In the genomic region with DNA sequence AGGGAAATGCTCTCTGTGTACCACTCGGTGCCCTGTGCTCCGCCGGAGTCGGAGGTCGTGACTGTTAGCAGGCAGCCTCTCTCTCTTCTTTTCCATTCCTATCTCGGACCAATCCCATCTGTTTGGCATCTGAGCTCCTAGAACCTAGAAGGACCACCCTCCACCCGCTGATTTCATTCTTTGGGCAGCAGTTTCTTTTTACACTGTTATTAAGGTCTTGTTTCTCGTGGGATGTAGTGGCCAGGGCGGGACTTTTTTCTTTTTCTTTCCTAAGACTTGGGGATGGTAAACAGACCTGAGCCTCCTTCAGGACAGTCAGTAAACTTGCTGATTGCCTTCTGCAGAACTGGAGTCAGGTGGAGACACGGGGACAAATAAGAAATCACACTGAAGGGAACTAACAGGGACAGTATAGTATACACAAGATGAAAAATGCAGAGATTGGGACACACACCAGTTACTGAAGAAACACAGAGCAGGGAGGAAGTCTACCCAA, we compare ENCODE assay signal across 8 cellular contexts. TPM values are rescaled to one million over a fixed set of nuclear protein-coding genes. Genes with fewer than 3 reads are reported as not detected.
DNase-seq lines count a peak whose midpoint lies in the region; ATAC-seq, FAIRE-seq and TF ChIP-seq lines count a peak whose summit lies in the region.

No MANE protein-coding gene starts in this region.

- 0 to 1% methylated on average over 7 to 9 of the region's 10 CpGs for WGBS in gastroesophageal sphincter (ENCODE audit: low coverage in 1 of 2), 2 donors
- WGBS in small intestine, 3 donors = 1% methylated on average over 10 of the region's 10 CpGs

- H3K4me3 ChIP-seq in H7 (ENCODE audit: insufficient read depth, low read depth, low read length) = peak overlapping the region; percentile 61
- H3K4me3 ChIP-seq in gastroesophageal sphincter = peak overlapping the region; percentile 58 to 83
- peak overlapping the region; percentile 72 to 74 for H3K4me3 ChIP-seq in small intestine (ENCODE audit: low read depth in 1 of 2, low read length in 2 of 2)

- H3K36me3 Mint-ChIP-seq in WTC11 = no peaks in the 10 kb centered on the region

- DNase-seq in H7 (no peak), WTC11 (ENCODE audit: low spot score) (no peak), small intestine (no peak), NK-92 (lab: John Stamatoyannopoulos, UW; ENCODE audit: unreplicated experiment) (no peak)
- DNase-seq in activated CD4-positive, alpha-beta T cell treated with anti-CD3 and anti-CD28 coated beads, Interleukin-2, amount 50 U/mL, for 4 hours = no peak

- CTCF ChIA-PET in WTC11 (lab: Charles Lee) = interaction anchor here (0.5 to 3.9 kb wide), 15 partner anchors 10 to 364 kb away, joined by 3 to 35 read pairs (median 4); a partner anchor contains a TSS

- H3K36me3 ChIP-seq in H7 (replicated peaks; ENCODE audit: control insufficient read depth, insufficient read depth, low read length) (no peaks in the 10 kb centered on the region), gastroesophageal sphincter (peaks cover 0 to 29% of the 10 kb centered on the region in 2 donors), small intestine (ENCODE audit: control insufficient read depth in 2 of 2, insufficient read depth in 2 of 2, low read length in 2 of 2) (no peaks in the 10 kb centered on the region)

- no peak for FAIRE-seq in small intestine (lab: Jason Lieb, UNC)

- H3K9me3 ChIP-seq in gastroesophageal sphincter (no peaks in the 10 kb centered on the region), small intestine (ENCODE audit: control insufficient read depth, low read depth) (no peaks in the 10 kb centered on the region)

- H3K27me3 ChIP-seq in H7 (ENCODE audit: control insufficient read depth, insufficient read depth, low read length) (peaks cover 4% of the 10 kb centered on the region), gastroesophageal sphincter (no peaks in the 10 kb centered on the region), small intestine (ENCODE audit: control insufficient read depth in 2 of 2, insufficient read depth in 2 of 2, low read length in 2 of 2) (no peaks in the 10 kb centered on the region)

- no peak for TF ChIP-seq CTCF in WTC11 (IDR thresholded peaks at IDR 0.05)
- TF ChIP-seq CTCF in gastroesophageal sphincter (IDR thresholded peaks at IDR 0.05) = no peak

- H3K27me3 Mint-ChIP-seq in WTC11 (ENCODE audit: low read depth) = peaks cover 29% of the 10 kb centered on the region

- no peak for TF ChIP-seq EP300 in gastroesophageal sphincter (IDR thresholded peaks at IDR 0.05)

- peak overlapping the region; percentile 95 for H3K4me3 Mint-ChIP-seq in WTC11

- H3K4me1 ChIP-seq in gastroesophageal sphincter (peaks cover 3 to 50% (median 14%) of the 10 kb centered on the region in 3 donors), small intestine (ENCODE audit: control insufficient read depth in 2 of 2, insufficient read depth in 1 of 2, low read depth in 1 of 2, low read length in 1 of 2) (peaks cover 7 to 8% of the 10 kb centered on the region in 2 donors)

- H3K9me3 Mint-ChIP-seq in WTC11 = no peaks in the 10 kb centered on the region

- no peak for TF ChIP-seq POLR2A in gastroesophageal sphincter (IDR thresholded peaks at IDR 0.05)

- POLR2A ChIA-PET in WTC11 (lab: Charles Lee) = interaction anchor here (0.6 to 1.5 kb wide), 5 partner anchors 10 to 121 kb away, joined by 3 to 8 read pairs (median 4); no protein-coding TSS in a partner anchor

- ATAC-seq in WTC11 (peak; percentile 34), gastroesophageal sphincter (no peak), GM21737 (IDR thresholded peaks at IDR 0.05; ENCODE audit: unreplicated experiment) (no peak), GM21723 (IDR thresholded peaks at IDR 0.05; ENCODE audit: unreplicated experiment) (no peak)

- H3K27ac Mint-ChIP-seq in WTC11 = peak overlapping the region; percentile 7

- peaks cover 25% of the 10 kb centered on the region for H3K4me1 Mint-ChIP-seq in WTC11

- H3K27ac ChIP-seq in gastroesophageal sphincter (peak overlapping the region; percentile 55 to 98 (median 92)), small intestine (ENCODE audit: low read depth in 1 of 2, low read length in 1 of 2) (peak overlapping the region; percentile 84 to 90)

TF ChIP-seq in WTC11, 78 proteins besides CTCF, POLR2A, EP300 and RAD21:
- TF ChIP-seq GABPB1 (CRISPR knock-in tag; IDR thresholded peaks at IDR 0.05) = no peak
- no peak for TF ChIP-seq NFE2L1 (CRISPR knock-in tag; IDR thresholded peaks at IDR 0.05)
- TF ChIP-seq, protein P1, sequence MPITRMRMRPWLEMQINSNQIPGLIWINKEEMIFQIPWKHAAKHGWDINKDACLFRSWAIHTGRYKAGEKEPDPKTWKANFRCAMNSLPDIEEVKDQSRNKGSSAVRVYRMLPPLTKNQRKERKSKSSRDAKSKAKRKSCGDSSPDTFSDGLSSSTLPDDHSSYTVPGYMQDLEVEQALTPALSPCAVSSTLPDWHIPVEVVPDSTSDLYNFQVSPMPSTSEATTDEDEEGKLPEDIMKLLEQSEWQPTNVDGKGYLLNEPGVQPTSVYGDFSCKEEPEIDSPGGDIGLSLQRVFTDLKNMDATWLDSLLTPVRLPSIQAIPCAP (CRISPR knock-in tag; IDR thresholded peaks at IDR 0.05) = no peak
- TF ChIP-seq FOXK1 (CRISPR knock-in tag; IDR thresholded peaks at IDR 0.05) = no peak
- TF ChIP-seq, protein P2, sequence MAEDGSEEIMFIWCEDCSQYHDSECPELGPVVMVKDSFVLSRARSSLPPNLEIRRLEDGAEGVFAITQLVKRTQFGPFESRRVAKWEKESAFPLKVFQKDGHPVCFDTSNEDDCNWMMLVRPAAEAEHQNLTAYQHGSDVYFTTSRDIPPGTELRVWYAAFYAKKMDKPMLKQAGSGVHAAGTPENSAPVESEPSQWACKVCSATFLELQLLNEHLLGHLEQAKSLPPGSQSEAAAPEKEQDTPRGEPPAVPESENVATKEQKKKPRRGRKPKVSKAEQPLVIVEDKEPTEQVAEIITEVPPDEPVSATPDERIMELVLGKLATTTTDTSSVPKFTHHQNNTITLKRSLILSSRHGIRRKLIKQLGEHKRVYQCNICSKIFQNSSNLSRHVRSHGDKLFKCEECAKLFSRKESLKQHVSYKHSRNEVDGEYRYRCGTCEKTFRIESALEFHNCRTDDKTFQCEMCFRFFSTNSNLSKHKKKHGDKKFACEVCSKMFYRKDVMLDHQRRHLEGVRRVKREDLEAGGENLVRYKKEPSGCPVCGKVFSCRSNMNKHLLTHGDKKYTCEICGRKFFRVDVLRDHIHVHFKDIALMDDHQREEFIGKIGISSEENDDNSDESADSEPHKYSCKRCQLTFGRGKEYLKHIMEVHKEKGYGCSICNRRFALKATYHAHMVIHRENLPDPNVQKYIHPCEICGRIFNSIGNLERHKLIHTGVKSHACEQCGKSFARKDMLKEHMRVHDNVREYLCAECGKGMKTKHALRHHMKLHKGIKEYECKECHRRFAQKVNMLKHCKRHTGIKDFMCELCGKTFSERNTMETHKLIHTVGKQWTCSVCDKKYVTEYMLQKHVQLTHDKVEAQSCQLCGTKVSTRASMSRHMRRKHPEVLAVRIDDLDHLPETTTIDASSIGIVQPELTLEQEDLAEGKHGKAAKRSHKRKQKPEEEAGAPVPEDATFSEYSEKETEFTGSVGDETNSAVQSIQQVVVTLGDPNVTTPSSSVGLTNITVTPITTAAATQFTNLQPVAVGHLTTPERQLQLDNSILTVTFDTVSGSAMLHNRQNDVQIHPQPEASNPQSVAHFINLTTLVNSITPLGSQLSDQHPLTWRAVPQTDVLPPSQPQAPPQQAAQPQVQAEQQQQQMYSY (CRISPR knock-in tag; IDR thresholded peaks at IDR 0.05) = no peak
- TF ChIP-seq, protein P3, sequence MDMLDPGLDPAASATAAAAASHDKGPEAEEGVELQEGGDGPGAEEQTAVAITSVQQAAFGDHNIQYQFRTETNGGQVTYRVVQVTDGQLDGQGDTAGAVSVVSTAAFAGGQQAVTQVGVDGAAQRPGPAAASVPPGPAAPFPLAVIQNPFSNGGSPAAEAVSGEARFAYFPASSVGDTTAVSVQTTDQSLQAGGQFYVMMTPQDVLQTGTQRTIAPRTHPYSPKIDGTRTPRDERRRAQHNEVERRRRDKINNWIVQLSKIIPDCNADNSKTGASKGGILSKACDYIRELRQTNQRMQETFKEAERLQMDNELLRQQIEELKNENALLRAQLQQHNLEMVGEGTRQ (CRISPR knock-in tag; IDR thresholded peaks at IDR 0.05) = no peak
- no peak for TF ChIP-seq ZNF416 (CRISPR knock-in tag; IDR thresholded peaks at IDR 0.05)
- TF ChIP-seq SOX15 (CRISPR knock-in tag; IDR thresholded peaks at IDR 0.05) = no peak

RNA-seq across cellular contexts. Expression of a gene that starts 0.5 kb away (rescaled TPM):
- 74.3 and 99.6 TPM in 2 replicates for total RNA-seq in H7 (2014; rRNA removed; shearing (Covaris generic))
- total RNA-seq in WTC11 (2021) (52.0 to 67.9 TPM (median 54.3 TPM) in 3 replicates), gastroesophageal sphincter (10 to 100 TPM; 20.5 to 46.8 (median 30.2) TPM)
- 10 to 100 TPM; 56.1 to 83.6 (median 64.6) TPM for polyA plus RNA-seq in small intestine

RNA-seq across cellular contexts. Expression of a gene that starts 31.3 kb away (rescaled TPM):
- total RNA-seq in H7 (2014; rRNA removed; shearing (Covaris generic)) = 26.2 and 39.0 TPM in 2 replicates
- total RNA-seq in WTC11 (2021) (20.8 to 23.8 TPM (median 21.2 TPM) in 3 replicates), gastroesophageal sphincter (10 to 100 TPM; 14.3 to 34.3 (median 20.4) TPM)
- polyA plus RNA-seq in small intestine = 100 to 1,000 TPM in 2 of 3 donors, 10 to 100 TPM in 1; 57.5 to 162 (median 132) TPM

RNA-seq across cellular contexts. Expression of a gene that starts 49.0 kb away (rescaled TPM):
- 12.6 and 15.5 TPM in 2 replicates for total RNA-seq in H7 (2014; rRNA removed; shearing (Covaris generic))
- total RNA-seq in WTC11 (2021) (13.7 to 15.9 TPM (median 15.2 TPM) in 3 replicates), gastroesophageal sphincter (10 to 100 TPM; 18.0 to 30.0 (median 28.1) TPM)
- 1 to 10 TPM in 2 of 3 donors, not detected in 1; 4.3 to 6.8 TPM for polyA plus RNA-seq in small intestine

RNA-seq across cellular contexts. Expression of a gene that starts 49.0 kb away (rescaled TPM):
- total RNA-seq in H7 (2014; rRNA removed; shearing (Covaris generic)) = 45.9 and 55.3 TPM in 2 replicates
- total RNA-seq in WTC11 (2021) (31.3 to 45.3 TPM (median 33.6 TPM) in 3 replicates), gastroesophageal sphincter (10 to 100 TPM; 25.8 to 40.5 (median 31.8) TPM)
- polyA plus RNA-seq in small intestine = 100 to 1,000 TPM in 2 of 3 donors, 10 to 100 TPM in 1; 78.3 to 198 (median 132) TPM

RNA-seq across cellular contexts. Expression of a gene that starts 49.4 kb away (rescaled TPM):
- total RNA-seq in H7 (2014; rRNA removed; shearing (Covaris generic)) = 35.5 and 51.9 TPM in 2 replicates
- total RNA-seq in WTC11 (2021) (33.1 to 35.0 TPM (median 33.2 TPM) in 3 replicates), gastroesophageal sphincter (10 to 100 TPM in 1 of 4 donors, 1 to 10 TPM in 3; 5.1 to 11.4 (median 7.5) TPM)
- polyA plus RNA-seq in small intestine = 10 to 100 TPM; 17.0 to 35.3 (median 17.9) TPM
